ENCODE assay signal across 25 cellular contexts in genomic region chr4:2389691-2390090, GRCh38. TPM values are rescaled to one million over a fixed set of nuclear protein-coding genes. Genes with fewer than 3 reads are reported as not detected.
DNase-seq lines count a peak whose midpoint lies in the region; ATAC-seq, FAIRE-seq and TF ChIP-seq lines count a peak whose summit lies in the region.
"Had no signal": no experiment of that assay in that cellular context is flagged by ENCODE, and none has a peak within 500 bp of the region (broad histone marks: within the 10 kb centered on the region; RNA-seq: fewer than 3 reads in every experiment).

No MANE protein-coding gene starts in this region.

- no peak overlapping the region for H3K18ac ChIP-seq in H1 (ENCODE audit: extremely low read depth, low read length)

- H3K27ac ChIP-seq in H1 (ENCODE audit: low read depth, low read length) = no peak overlapping the region
- H3K27ac ChIP-seq in endodermal cell (ENCODE audit: low read depth, low read length) = no peak overlapping the region
- H3K27ac ChIP-seq: KMS-11, PC-9, SJCRH30 had no signal

- H3K9ac ChIP-seq in H1 (replicated peaks in 1 of 4; ENCODE audit: extremely low read depth in 1 of 4, low read depth in 3 of 4, low read length in 3 of 4) (no peak overlapping the region), endodermal cell (ENCODE audit: extremely low read depth, low read length, poor library complexity, severe bottlenecking) (no peak overlapping the region)
- H3K9ac ChIP-seq: KMS-11 had no signal

- H3K36me3 ChIP-seq in H1 (ENCODE audit: control insufficient read depth in 2 of 4, insufficient read depth in 4 of 4, low read length in 3 of 4) (no peaks in the 10 kb centered on the region), endodermal cell (ENCODE audit: control insufficient read depth, insufficient read depth, low read length) (no peaks in the 10 kb centered on the region)
- H3K36me3 ChIP-seq: BE2C, SJCRH30 had no signal

- peak; percentile 62 for DNase-seq in ELF-1 (ENCODE audit: low read depth, low spot score)
- peak; percentile 44 for DNase-seq in NB4 (ENCODE audit: low read depth)
- DNase-seq in H1 (ENCODE audit: low read depth in 1 of 2, low spot score in 2 of 2) = no peak
- DNase-seq in endodermal cell = no peak
- no peak for DNase-seq in NCI-H526 (lab: John Stamatoyannopoulos, UW)
- DNase-seq in activated CD4-positive, alpha-beta T cell treated with anti-CD3 and anti-CD28 coated beads for 36 hours = no peak
- DNase-seq: 8988T; ACHN; BE2C; CD8-positive, alpha-beta memory T cell; DMS79 treated with DMSO at 0.1 percent for 48 hours; GOT3; NCI-H1092 treated with DMSO at 0.1 percent for 48 hours; NCI-H1436; NCI-H187 treated with DMSO at 0.1 percent for 48 hours; NCI-H524; NCI-H774; PC-9; SJCRH30 had no signal

- H3K4me1 Mint-ChIP-seq in nephron = peaks cover 65% of the 10 kb centered on the region
- H3K4me1 Mint-ChIP-seq in endodermal cell = peaks cover 40% of the 10 kb centered on the region
- H3K4me1 Mint-ChIP-seq in activated CD4-positive, alpha-beta T cell treated with anti-CD3 and anti-CD28 coated beads for 36 hours = peaks cover 20% of the 10 kb centered on the region

- H2BK5ac ChIP-seq in H1 (ENCODE audit: low read depth, low read length) = no peak overlapping the region

- 82% methylated on average over 9 of the region's 9 CpGs; no CpG with 5 or more reads in 1 of the 2 experiments for WGBS in H1 (ENCODE audit: extremely low coverage in 1 of 2, insufficient coverage in 1 of 2, insufficient read length in 1 of 2, insufficient replicate concordance in 2 of 2, low coverage in 1 of 2, low lambda C conversion rate in 2 of 2, missing lambda C conversion rate in 1 of 2), 2 experiments
- WGBS in endodermal cell (ENCODE audit: insufficient coverage in 1 of 2, insufficient read length in 1 of 2), 2 experiments = 62 to 76% methylated on average over 4 to 9 of the region's 9 CpGs

- H3K56ac ChIP-seq in H1 (replicated peaks; ENCODE audit: insufficient read length, low read depth, low read length) = no peak overlapping the region

- no peak overlapping the region for H2BK15ac ChIP-seq in H1 (ENCODE audit: low read length)

- no peaks in the 10 kb centered on the region for H3K27me3 ChIP-seq in H1 (replicated peaks in 1 of 4; ENCODE audit: control insufficient read depth in 3 of 4, extremely low read depth in 1 of 4, insufficient read depth in 3 of 4, low read length in 3 of 4)
- H3K27me3 ChIP-seq in endodermal cell (ENCODE audit: control insufficient read depth, insufficient read depth, low read length, poor library complexity, severe bottlenecking) = no peaks in the 10 kb centered on the region
- H3K27me3 ChIP-seq: BE2C had no signal

- no peak overlapping the region for H4K91ac ChIP-seq in H1 (replicated peaks; ENCODE audit: insufficient read length, low read length)

- no peak overlapping the region for H3K4ac ChIP-seq in H1 (replicated peaks; ENCODE audit: insufficient read length, low read depth, low read length)

- no peak overlapping the region for H3K14ac ChIP-seq in H1 (ENCODE audit: insufficient read length)

- peaks cover 6% of the 10 kb centered on the region; the same call in 1 of the 2 replicates for H3K23me2 ChIP-seq in H1 (ENCODE audit: low read depth, low read length)

- H3K9me3 Mint-ChIP-seq in nephron (no peaks in the 10 kb centered on the region), endodermal cell (no peaks in the 10 kb centered on the region)
- H3K9me3 Mint-ChIP-seq in activated CD4-positive, alpha-beta T cell treated with anti-CD3 and anti-CD28 coated beads for 36 hours (ENCODE audit: low read depth) = no peaks in the 10 kb centered on the region
- H3K9me3 Mint-ChIP-seq: CD8-positive, alpha-beta memory T cell had no signal

- H3K4me3 ChIP-seq in NB4 (ENCODE audit: low read depth, low read length) (no peak overlapping the region), H1 (ENCODE audit: extremely low read depth in 1 of 4, insufficient read depth in 2 of 4, low read depth in 3 of 4, low read length in 4 of 4) (no peak overlapping the region), endodermal cell (ENCODE audit: low read length) (no peak overlapping the region)
- H3K4me3 ChIP-seq: PC-9, SJCRH30 had no signal

- no peaks in the 10 kb centered on the region for H3K36me3 Mint-ChIP-seq in nephron (ENCODE audit: low read depth)
- H3K36me3 Mint-ChIP-seq in endodermal cell (ENCODE audit: low read depth) = no peaks in the 10 kb centered on the region
- no peaks in the 10 kb centered on the region for H3K36me3 Mint-ChIP-seq in activated CD4-positive, alpha-beta T cell treated with anti-CD3 and anti-CD28 coated beads for 36 hours (ENCODE audit: low read depth)

- peaks cover 32% of the 10 kb centered on the region for H3K27me3 Mint-ChIP-seq in nephron (ENCODE audit: low read depth)
- no peaks in the 10 kb centered on the region for H3K27me3 Mint-ChIP-seq in endodermal cell (ENCODE audit: insufficient read depth)
- peaks cover 7% of the 10 kb centered on the region for H3K27me3 Mint-ChIP-seq in activated CD4-positive, alpha-beta T cell treated with anti-CD3 and anti-CD28 coated beads for 36 hours

- POLR2A ChIA-PET in H1 (lab: Charles Lee; ENCODE audit: partially characterized antibody) = no interaction called here
- POLR2A ChIA-PET in activated CD4-positive, alpha-beta T cell treated with anti-CD3 and anti-CD28 coated beads for 36 hours (lab: Charles Lee) = interaction anchor here (0.5 kb wide), 1 partner anchor 23 kb away, joined by 3 read pairs; no protein-coding TSS in a partner anchor

- TF ChIP-seq POLR2A in NB4 (IDR thresholded peaks at IDR 0.05; ENCODE audit: extremely low read depth, insufficient read length) (no peak), H1 (IDR thresholded peaks at IDR 0.05; ENCODE audit: control extremely low read depth in 1 of 2, low read depth in 2 of 2, low read length in 2 of 2) (no peak)

- no peak for ATAC-seq in HG02571 (IDR thresholded peaks at IDR 0.05; ENCODE audit: unreplicated experiment)
- ATAC-seq in activated CD4-positive, alpha-beta T cell treated with anti-CD3 and anti-CD28 coated beads for 36 hours = no peak
- ATAC-seq: Right ventricle myocardium inferior had no signal

- peaks cover 0 to 33% (median 14%) of the 10 kb centered on the region in 4 experiments; a peak in 6 of 7 replicates for H3K4me1 ChIP-seq in H1 (replicated peaks in 1 of 4; ENCODE audit: control insufficient read depth in 3 of 4, insufficient read depth in 4 of 4, low read length in 3 of 4)
- H3K4me1 ChIP-seq in endodermal cell (ENCODE audit: control insufficient read depth, insufficient read depth, low read length) = no peaks in the 10 kb centered on the region
- H3K4me1 ChIP-seq: BE2C had no signal

- peaks cover 5% of the 10 kb centered on the region for H3K79me1 ChIP-seq in H1 (ENCODE audit: low read depth, low read length)

- H3K27ac Mint-ChIP-seq in nephron (peak overlapping the region in 2 of 3 experiments; percentile 27 to 73), endodermal cell (no peak overlapping the region)
- no peak overlapping the region for H3K27ac Mint-ChIP-seq in activated CD4-positive, alpha-beta T cell treated with anti-CD3 and anti-CD28 coated beads for 36 hours
- H3K27ac Mint-ChIP-seq: CD14-positive monocyte had no signal

- H2BK20ac ChIP-seq in H1 (ENCODE audit: low read length) = no peak overlapping the region

- intact Hi-C loops in activated CD4-positive, alpha-beta T cell treated with anti-CD3 and anti-CD28 coated beads for 36 hours (cut with DNase I, micrococcal nuclease) = no loop called here

- H4K20me1 ChIP-seq in H1 (replicated peaks in 1 of 2; ENCODE audit: control insufficient read depth in 1 of 2, insufficient read depth in 2 of 2, low read length in 2 of 2) = no peaks in the 10 kb centered on the region

- no peak overlapping the region for H2BK120ac ChIP-seq in H1 (replicated peaks; ENCODE audit: low read depth, low read length)

- H2BK12ac ChIP-seq in H1 (ENCODE audit: low read depth, low read length) = no peak overlapping the region

- no peak for FAIRE-seq in H1 (lab: Jason Lieb, UNC)
- FAIRE-seq: GM12892 had no signal

- H4K8ac ChIP-seq in H1 (ENCODE audit: extremely low read depth, insufficient read depth, low read length) = no peak overlapping the region; the same call in 1 of the 2 replicates

- H4K5ac ChIP-seq in H1 (ENCODE audit: insufficient read length, low read depth, low read length) = no peak overlapping the region

- CTCF ChIA-PET in H1 (lab: Charles Lee; ENCODE audit: partially characterized antibody) = interaction anchor here (1.4 to 3.9 kb wide), 3 partner anchors 10 to 170 kb away, joined by 5 to 13 read pairs (median 5); no protein-coding TSS in a partner anchor
- CTCF ChIA-PET in activated CD4-positive, alpha-beta T cell treated with anti-CD3 and anti-CD28 coated beads for 36 hours (lab: Charles Lee) = interaction anchor here (0.5 to 1.1 kb wide), 3 partner anchors 173 to 716 kb away, joined by 3 read pairs; no protein-coding TSS in a partner anchor

- H3K79me2 ChIP-seq in H1 (ENCODE audit: control insufficient read depth in 1 of 2, insufficient read depth in 2 of 2, low read length in 2 of 2) = no peaks in the 10 kb centered on the region

- no peak overlapping the region for H2AFZ ChIP-seq in H1 (ENCODE audit: low read length)
- H2AFZ ChIP-seq: PC-9 had no signal

- peak overlapping the region; percentile 29; the same call in 1 of the 2 replicates for H2AK5ac ChIP-seq in H1 (ENCODE audit: low read depth, low read length)

- H3K9me3 ChIP-seq in H1 (ENCODE audit: insufficient read depth in 2 of 2, low read depth in 1 of 2, low read length in 1 of 2) (no peaks in the 10 kb centered on the region), endodermal cell (ENCODE audit: control insufficient read depth, low read length) (no peaks in the 10 kb centered on the region)
- H3K9me3 ChIP-seq: BE2C, SJCRH30 had no signal

- no peak for TF ChIP-seq CTCF in NB4 (IDR thresholded peaks at IDR 0.05; ENCODE audit: low read depth, low read length)
- TF ChIP-seq CTCF in H1 (IDR thresholded peaks at IDR 0.05; ENCODE audit: control extremely low read depth in 1 of 3, insufficient read depth in 1 of 3, low read depth in 1 of 3, low read length in 3 of 3) = no peak
- no peak for TF ChIP-seq CTCF in nephron (IDR thresholded peaks at IDR 0.05; ENCODE audit: unreplicated experiment in 3 of 3)
- no peak for TF ChIP-seq CTCF in endodermal cell (conservative IDR thresholded peaks at IDR 0.05)

- H3K4me3 Mint-ChIP-seq in nephron = no peak overlapping the region
- no peak overlapping the region for H3K4me3 Mint-ChIP-seq in endodermal cell
- H3K4me3 Mint-ChIP-seq in activated CD4-positive, alpha-beta T cell treated with anti-CD3 and anti-CD28 coated beads for 36 hours = no peak overlapping the region
- H3K4me3 Mint-ChIP-seq: CD8-positive, alpha-beta memory T cell had no signal

- H3K23ac ChIP-seq in H1 (ENCODE audit: insufficient read length) = no peak overlapping the region

- TF ChIP-seq RAD21 in H1 (IDR thresholded peaks at IDR 0.05 in 1 of 2, conservative IDR thresholded peaks at IDR 0.05 in 1 of 2; ENCODE audit: low read depth in 2 of 2, low read length in 2 of 2) = no peak

- TF ChIP-seq EP300 in H1 (IDR thresholded peaks at IDR 0.05; ENCODE audit: borderline replicate concordance in 1 of 2, low read depth in 2 of 2, low read length in 2 of 2) = no peak

- no peak overlapping the region for H3K4me2 ChIP-seq in H1 (ENCODE audit: insufficient read depth in 1 of 2, low read depth in 2 of 2, low read length in 2 of 2)
- H3K4me2 ChIP-seq: KMS-11, PC-9 had no signal

RNA-seq across cellular contexts. Expression of gene ZFYVE28, which starts 28.8 kb away (rescaled TPM):
- 3.9 and 4.9 TPM in 2 replicates for total RNA-seq in H1 (2021; fragmentation: NEBNext Ultra II Directional; extraction: Animal tissue kit (Norgen Biotek cat#: 25700))
- polyA plus RNA-seq in H1 (2011; rRNA removed) = 1.7 and 3.1 TPM in 2 replicates
- 2.3 TPM for polyA plus RNA-seq in H1 (2011; cell fraction: cytosol; rRNA removed)
- 9.8 TPM for polyA plus RNA-seq in H1 (2011; cell fraction: nucleus; rRNA removed)
- 1.5 to 2.1 TPM (median 1.9 TPM) in 4 replicates for polyA plus RNA-seq in H1 (2012, experiment 1 of 2)
- 2.0 TPM for polyA plus RNA-seq in H1 (2012, experiment 2 of 2)
- 3.7 TPM for polyA plus RNA-seq in H1 (2013, experiment 1 of 2)
- polyA plus RNA-seq in H1 (2013, experiment 2 of 2) = 3.2 TPM
- 1.7 and 2.4 TPM in 2 replicates for polyA minus RNA-seq in H1 (2011; rRNA and poly(A)+ RNA removed)
- 2.5 TPM for polyA minus RNA-seq in H1 (2011; cell fraction: cytosol; rRNA and poly(A)+ RNA removed)
- 5.8 TPM for polyA minus RNA-seq in H1 (2011; cell fraction: nucleus; rRNA and poly(A)+ RNA removed)
- total RNA-seq in endodermal cell = 1 to 10 TPM in 1 of 2 donors, under 1 TPM in 1; 0.73 to 1.6 TPM
- 0.32 TPM for polyA plus RNA-seq in endodermal cell (2013, experiment 1 of 2)
- 0.29 TPM for polyA plus RNA-seq in endodermal cell (2013, experiment 2 of 2)
- total RNA-seq in activated CD4-positive, alpha-beta T cell treated with anti-CD3 and anti-CD28 coated beads for 36 hours = 1 to 10 TPM; 8.7 to 9.3 TPM
- total RNA-seq: SJCRH30 had no signal

RNA-seq across cellular contexts. Expression of gene CFAP99, which starts 29.1 kb away (rescaled TPM):
- not detected in 2 replicates for total RNA-seq in H1 (2021; fragmentation: NEBNext Ultra II Directional; extraction: Animal tissue kit (Norgen Biotek cat#: 25700))
- 0.09 TPM in 1 of 2 replicates, not detected in the other for polyA plus RNA-seq in H1 (2011; rRNA removed)
- 0.36 TPM for polyA plus RNA-seq in H1 (2011; cell fraction: cytosol; rRNA removed)
- 0.90 TPM for polyA plus RNA-seq in H1 (2011; cell fraction: nucleus; rRNA removed)
- 0.25 TPM in 1 of 4 replicates, not detected in the others for polyA plus RNA-seq in H1 (2012, experiment 1 of 2)
- polyA plus RNA-seq in H1 (2012, experiment 2 of 2) = not detected
- polyA plus RNA-seq in H1 (2013, experiment 1 of 2) = 0.12 TPM
- 0.13 TPM for polyA plus RNA-seq in H1 (2013, experiment 2 of 2)
- polyA minus RNA-seq in H1 (2011; rRNA and poly(A)+ RNA removed) = not detected in 2 replicates
- polyA minus RNA-seq in H1 (2011; cell fraction: cytosol; rRNA and poly(A)+ RNA removed) = not detected
- not detected for polyA minus RNA-seq in H1 (2011; cell fraction: nucleus; rRNA and poly(A)+ RNA removed)
- not detected for total RNA-seq in endodermal cell
- polyA plus RNA-seq in endodermal cell (2013, experiment 1 of 2) = not detected
- not detected for polyA plus RNA-seq in endodermal cell (2013, experiment 2 of 2)
- under 1 TPM in 1 of 2 experiments, not detected in 1; 0.05 TPM for total RNA-seq in activated CD4-positive, alpha-beta T cell treated with anti-CD3 and anti-CD28 coated beads for 36 hours
- total RNA-seq: Right ventricle myocardium inferior, SJCRH30 had no signal
- polyA plus RNA-seq: CD8-positive, alpha-beta memory T cell had no signal

Comparison
In these comparisons a context has a peak if more than half of its experiments do, and no peak if none do; other contexts are left out.
1. DNase-seq: peak in ELF-1 (single experiment) and NB4 (single experiment); none in H1 (0 of 2), endodermal cell (single experiment), NCI-H526 (0 of 2) and activated CD4-positive, alpha-beta T cell treated with anti-CD3 and anti-CD28 coated beads for 36 hours (single experiment).
2. H3K27ac Mint-ChIP-seq: peak in nephron (2 of 3); none in endodermal cell (single experiment) and activated CD4-positive, alpha-beta T cell treated with anti-CD3 and anti-CD28 coated beads for 36 hours (single experiment).